Comparison of ENCODE assay signal across 9 cellular contexts in the genomic region with DNA sequence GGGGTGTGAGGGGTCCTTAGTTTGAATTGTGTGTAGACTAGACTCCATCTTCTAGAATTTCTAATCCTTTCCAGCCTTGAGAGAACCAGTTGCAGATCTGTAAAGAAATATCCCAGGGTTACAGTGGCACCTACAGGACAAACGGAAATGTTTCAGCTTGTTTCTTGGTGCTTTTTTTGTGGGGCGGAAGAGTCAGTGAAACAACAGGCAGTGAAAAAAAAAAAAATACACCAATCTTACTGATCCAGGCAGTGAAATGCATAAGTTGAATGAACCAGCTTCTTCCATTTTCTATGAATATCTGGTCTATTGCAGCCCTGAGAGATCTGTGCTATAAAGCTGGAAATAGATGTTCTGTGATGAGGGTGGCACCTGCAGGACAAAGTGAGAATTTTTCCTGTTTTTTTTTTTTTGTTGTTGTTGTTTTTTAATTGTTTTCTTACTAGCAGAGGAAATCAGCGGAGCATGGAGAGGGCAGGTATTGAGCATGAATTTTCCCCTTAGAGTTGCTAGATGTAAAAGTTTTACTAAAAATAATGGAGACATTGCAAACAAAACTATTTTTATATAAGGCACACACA.
DNase-seq lines count a peak whose midpoint lies in the region; ATAC-seq and TF ChIP-seq lines count a peak whose summit lies in the region.
"Had no signal": no experiment of that assay in that cellular context is flagged by ENCODE, and none has a peak within 500 bp of the region (broad histone marks: within the 10 kb centered on the region; RNA-seq: fewer than 3 reads in every experiment).

No MANE protein-coding gene starts in this region.

- WGBS in smooth muscle cell (ENCODE audit: low lambda C conversion rate): 21% methylated on average over 3 of the region's 3 CpGs

- TF ChIP-seq CTCF in smooth muscle cell (IDR thresholded peaks at IDR 0.05; ENCODE audit: borderline replicate concordance, insufficient read depth, poor library complexity, severe bottlenecking): peak; percentile 49

- H3K4me1 Mint-ChIP-seq in CD4-positive, alpha-beta memory T cell: peaks cover 0 to 2% (median 0%) of the 10 kb centered on the region in 4 donors

- peak overlapping the region; percentile 84 for H3K4me2 ChIP-seq in smooth muscle cell

- no peaks in the 10 kb centered on the region for H4K20me1 ChIP-seq in smooth muscle cell (ENCODE audit: low read depth)

- no peaks in the 10 kb centered on the region for H3F3A ChIP-seq in smooth muscle cell (ENCODE audit: low read depth)

- H3K27me3 Mint-ChIP-seq in CD4-positive, alpha-beta memory T cell: peaks cover 0 to 2% of the 10 kb centered on the region in 2 donors

- H3K9me3 ChIP-seq in smooth muscle cell (replicated peaks; ENCODE audit: low read depth): no peaks in the 10 kb centered on the region
- no peaks in the 10 kb centered on the region for H3K9me3 ChIP-seq in CD4-positive, alpha-beta memory T cell (ENCODE audit: control insufficient read depth in 1 of 2, low read length in 2 of 2)

- peak overlapping the region; percentile 32 for H3K4me3 ChIP-seq in smooth muscle cell
- H3K4me3 ChIP-seq in CD4-positive, alpha-beta memory T cell (ENCODE audit: low read length in 2 of 2): no peak overlapping the region

- no peaks in the 10 kb centered on the region for H3K27me3 ChIP-seq in smooth muscle cell (ENCODE audit: low read depth)
- no peaks in the 10 kb centered on the region for H3K27me3 ChIP-seq in CD4-positive, alpha-beta memory T cell (ENCODE audit: insufficient read depth, low read length)

- H3K27ac ChIP-seq in smooth muscle cell (ENCODE audit: low read depth): no peak overlapping the region
- H3K27ac ChIP-seq in CD4-positive, alpha-beta memory T cell (ENCODE audit: low read depth, low read length): no peak overlapping the region

- POLR2A ChIA-PET in CD4-positive, alpha-beta memory T cell (lab: Charles Lee; ENCODE audit: partially characterized antibody): no interaction called here

- H3K36me3 ChIP-seq in smooth muscle cell (ENCODE audit: low read depth): no peaks in the 10 kb centered on the region
- H3K36me3 ChIP-seq in CD4-positive, alpha-beta memory T cell (ENCODE audit: insufficient read depth, low read length): no peaks in the 10 kb centered on the region

- H2AFZ ChIP-seq in smooth muscle cell (ENCODE audit: low read depth): peak overlapping the region; percentile 76

- H3K4me1 ChIP-seq in smooth muscle cell (ENCODE audit: low read depth): no peaks in the 10 kb centered on the region
- no peaks in the 10 kb centered on the region for H3K4me1 ChIP-seq in CD4-positive, alpha-beta memory T cell (ENCODE audit: insufficient read depth, low read length)

- no peak overlapping the region for H3K9ac ChIP-seq in smooth muscle cell (ENCODE audit: low read depth)

- intact Hi-C loops in CD4-positive, alpha-beta memory T cell (cut with micrococcal nuclease): loop anchor here (5.0 kb wide), 1 partner anchor 178 kb away; no protein-coding TSS in a partner anchor

- ATAC-seq in GM19023 (IDR thresholded peaks at IDR 0.05; ENCODE audit: unreplicated experiment) (peak; percentile 87), HG03108 (IDR thresholded peaks at IDR 0.05; ENCODE audit: unreplicated experiment) (peak; percentile 69)
- ATAC-seq: T-cell had no signal

- peak overlapping the region in 1 of 8 donors; percentile 18 for H3K4me3 Mint-ChIP-seq in CD4-positive, alpha-beta memory T cell
- H3K4me3 Mint-ChIP-seq: T-cell had no signal

- peak; percentile 42 for DNase-seq in CD1c-positive myeloid dendritic cell (ENCODE audit: extremely low spot score)
- DNase-seq in NCI-H2171 treated with DMSO at 0.1 percent for 48 hours (lab: John Stamatoyannopoulos, UW): peak; percentile 80
- peak; percentile 51 for DNase-seq in amniotic epithelial cell (ENCODE audit: low read depth)
- peak; percentile 18 to 60 for DNase-seq in hippocampal formation (lab: John Stamatoyannopoulos, UW)
- DNase-seq in smooth muscle cell (lab: John Stamatoyannopoulos, UW; ENCODE audit: unreplicated experiment): no peak
- DNase-seq in CD4-positive, alpha-beta memory T cell: no peak

- no peaks in the 10 kb centered on the region for H3K36me3 Mint-ChIP-seq in CD4-positive, alpha-beta memory T cell
- H3K36me3 Mint-ChIP-seq: T-cell had no signal

- CTCF ChIA-PET in CD4-positive, alpha-beta memory T cell (lab: Charles Lee; ENCODE audit: partially characterized antibody): interaction anchor here (0.7 to 1.3 kb wide), 5 partner anchors 10 to 1179 kb away, joined by 3 to 4 read pairs (median 3); no protein-coding TSS in a partner anchor

- H3K27ac Mint-ChIP-seq in CD4-positive, alpha-beta memory T cell: no peak overlapping the region
- H3K27ac Mint-ChIP-seq: T-cell had no signal

- peaks cover 0 to under 1% (median 0%) of the 10 kb centered on the region in 8 donors for H3K9me3 Mint-ChIP-seq in CD4-positive, alpha-beta memory T cell
- H3K9me3 Mint-ChIP-seq: T-cell had no signal

- no peaks in the 10 kb centered on the region for H3K79me2 ChIP-seq in smooth muscle cell (ENCODE audit: low read depth)

Comparison
In these comparisons a context has a peak if more than half of its experiments do, and no peak if none do; other contexts are left out.
1. DNase-seq: peak in CD1c-positive myeloid dendritic cell (single experiment), NCI-H2171 treated with DMSO at 0.1 percent for 48 hours (single experiment), amniotic epithelial cell (single experiment) and hippocampal formation (2 of 2); none in smooth muscle cell (single experiment) and CD4-positive, alpha-beta memory T cell (0 of 5).